8 cellular contexts compared by ENCODE assay signal in the genomic region with DNA sequence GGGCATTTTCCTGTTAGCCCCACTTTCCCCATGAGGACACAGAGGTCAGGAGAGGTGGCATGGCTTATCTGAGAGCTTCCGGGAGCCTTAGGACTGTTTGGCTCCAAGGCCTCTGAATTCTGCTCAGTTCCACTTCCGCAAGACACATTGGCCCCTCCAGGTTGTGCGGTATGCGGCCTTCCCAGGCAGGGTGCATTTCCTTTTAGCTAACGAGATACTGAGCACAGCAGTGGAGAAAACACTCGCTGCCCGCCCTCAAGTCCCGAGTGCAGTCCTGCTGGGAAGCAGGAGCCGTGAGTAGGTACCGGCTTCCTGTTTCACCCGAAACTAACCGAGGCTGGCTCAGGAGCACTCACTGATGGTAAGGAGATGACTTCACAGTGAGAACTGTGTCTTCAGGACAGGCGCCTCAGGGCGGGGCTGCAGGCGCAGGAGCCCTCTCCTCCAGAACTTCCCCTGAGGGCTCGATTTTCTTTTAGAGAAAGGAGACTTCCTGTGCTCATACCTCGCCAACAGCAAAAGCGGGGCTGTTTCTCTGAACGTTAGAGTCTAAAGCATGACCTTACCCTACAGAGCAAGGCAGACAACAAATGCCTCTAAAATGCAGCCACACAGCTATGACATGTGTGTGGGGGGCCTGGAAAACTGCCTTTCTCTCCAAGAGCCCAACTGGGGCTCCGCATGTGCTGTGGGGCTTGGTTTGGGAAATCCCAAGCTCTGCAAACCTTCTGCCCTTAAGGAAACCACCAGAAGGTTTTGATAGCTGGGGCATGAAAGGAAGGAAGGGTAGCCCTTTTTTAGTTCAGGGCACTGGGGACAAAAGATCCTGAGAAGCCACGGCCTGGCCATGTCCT. TPM values are rescaled to one million over a fixed set of nuclear protein-coding genes. Genes with fewer than 3 reads are reported as not detected.
DNase-seq lines count a peak whose midpoint lies in the region; ATAC-seq, FAIRE-seq and TF ChIP-seq lines count a peak whose summit lies in the region.

No MANE protein-coding gene starts in this region.

- DNase-seq in GM12891 (ENCODE audit: insufficient read length, low spot score), result peak; percentile 68
- DNase-seq in HEK293T (ENCODE audit: extremely low spot score), result peak; percentile 25
- DNase-seq in MV-4-11 (lab: John Stamatoyannopoulos, UW), result peak; percentile 95
- DNase-seq in activated CD8-positive, alpha-beta memory T cell treated with anti-CD3 and anti-CD28 coated beads, Interleukin-2, amount 50 U/mL, for 48 hours, result peak; percentile 76
- peak; percentile 67 for DNase-seq in iris pigment epithelial cell (ENCODE audit: low read depth)
- no peak for DNase-seq in putamen (ENCODE audit: low spot score)
- no peak for DNase-seq in hepatocyte (ENCODE audit: low spot score)

- peak; percentile 91 for FAIRE-seq in GM12891 (lab: Jason Lieb, UNC)

- no peaks in the 10 kb centered on the region for H3K36me3 ChIP-seq in hepatocyte (replicated peaks; ENCODE audit: insufficient read depth, low read depth)

- H3K4me1 ChIP-seq in hepatocyte (ENCODE audit: insufficient read depth), result peaks cover 5% of the 10 kb centered on the region

- CTCF ChIA-PET in HEK293T (lab: Yijun Ruan, JAX), result no interaction called here

- TF ChIP-seq CTCF in hepatocyte (IDR thresholded peaks at IDR 0.05; ENCODE audit: poor library complexity), result no peak

- H3K4me3 Mint-ChIP-seq in stimulated activated memory B cell treated with anti-CD40 and anti-IgM and Interleukin-4, amounts not matched to agents 10 μg/mL and 1 μg/mL and 100 μg/mL, for 72 hours, result peak overlapping the region; percentile 64

- no peaks in the 10 kb centered on the region for H3K9me3 Mint-ChIP-seq in stimulated activated memory B cell treated with anti-CD40 and anti-IgM and Interleukin-4, amounts not matched to agents 10 μg/mL and 1 μg/mL and 100 μg/mL, for 72 hours

- H3K4me2 ChIP-seq in hepatocyte, result no peak overlapping the region

- POLR2A ChIA-PET in HEK293T (lab: Yijun Ruan, JAX), result no interaction called here

- no peaks in the 10 kb centered on the region for H3K9me3 ChIP-seq in hepatocyte (ENCODE audit: low read depth)

- no peaks in the 10 kb centered on the region for H3K27me3 Mint-ChIP-seq in stimulated activated memory B cell treated with anti-CD40 and anti-IgM and Interleukin-4, amounts not matched to agents 10 μg/mL and 1 μg/mL and 100 μg/mL, for 72 hours

- no peak overlapping the region for H3K27ac ChIP-seq in hepatocyte

- no peak overlapping the region for H2AFZ ChIP-seq in hepatocyte

- H3K4me3 ChIP-seq in hepatocyte, result no peak overlapping the region

- H3K79me2 ChIP-seq in hepatocyte, result no peaks in the 10 kb centered on the region

- H3K27me3 ChIP-seq in hepatocyte, result no peaks in the 10 kb centered on the region

- H3K36me3 Mint-ChIP-seq in stimulated activated memory B cell treated with anti-CD40 and anti-IgM and Interleukin-4, amounts not matched to agents 10 μg/mL and 1 μg/mL and 100 μg/mL, for 72 hours, result peaks cover 54% of the 10 kb centered on the region

- peaks cover 44% of the 10 kb centered on the region for H3K4me1 Mint-ChIP-seq in stimulated activated memory B cell treated with anti-CD40 and anti-IgM and Interleukin-4, amounts not matched to agents 10 μg/mL and 1 μg/mL and 100 μg/mL, for 72 hours

- peak; percentile 58 for TF ChIP-seq POLR2A in GM12891 (IDR thresholded peaks at IDR 0.05; ENCODE audit: low read depth, low read length)

- no peaks in the 10 kb centered on the region for H4K20me1 ChIP-seq in hepatocyte (ENCODE audit: insufficient read depth, poor library complexity, severe bottlenecking)

- H3K27ac Mint-ChIP-seq in stimulated activated memory B cell treated with anti-CD40 and anti-IgM and Interleukin-4, amounts not matched to agents 10 μg/mL and 1 μg/mL and 100 μg/mL, for 72 hours, result peak overlapping the region; percentile 93

- no peaks in the 10 kb centered on the region for H3K9me2 ChIP-seq in hepatocyte (replicated peaks; ENCODE audit: insufficient read depth)

- WGBS in hepatocyte (ENCODE audit: low lambda C conversion rate, missing lambda C conversion rate), result 71% methylated on average over 21 of the region's 21 CpGs

- ATAC-seq in stimulated activated memory B cell treated with anti-CD40 and anti-IgM and Interleukin-4, amounts not matched to agents 10 μg/mL and 1 μg/mL and 100 μg/mL, for 72 hours, result peak; percentile 75

TF ChIP-seq in GM12891, 5 proteins besides CTCF, POLR2A, EP300 and RAD21:
- peak; percentile 74 for TF ChIP-seq SPI1 (IDR thresholded peaks at IDR 0.05; ENCODE audit: low read depth, low read length)
- TF ChIP-seq POLR2AphosphoS5 (IDR thresholded peaks at IDR 0.05; ENCODE audit: low read depth, low read length), result no peak

TF ChIP-seq in HEK293T, 16 proteins besides CTCF, POLR2A, EP300 and RAD21:
- no peak for TF ChIP-seq FOXK2 (IDR thresholded peaks at IDR 0.05)
- TF ChIP-seq HDGF (IDR thresholded peaks at IDR 0.05; ENCODE audit: borderline replicate concordance), result no peak
- TF ChIP-seq TARDBP (IDR thresholded peaks at IDR 0.05), result no peak
- TF ChIP-seq ARNT (IDR thresholded peaks at IDR 0.05), result no peak
- TF ChIP-seq PKNOX1 (IDR thresholded peaks at IDR 0.05), result no peak
- no peak for TF ChIP-seq L3MBTL2 (conservative IDR thresholded peaks at IDR 0.05)
- TF ChIP-seq ZNF384 (IDR thresholded peaks at IDR 0.05), result no peak
- no peak for TF ChIP-seq SUZ12 (IDR thresholded peaks at IDR 0.05)
- no peak for TF ChIP-seq SP1 (IDR thresholded peaks at IDR 0.05)
- TF ChIP-seq NFRKB (IDR thresholded peaks at IDR 0.05), result no peak

RNA-seq across cellular contexts. Expression of gene RGS10, which starts 25.9 kb away (rescaled TPM):
- 293 TPM for polyA plus RNA-seq in GM12891 (2012; ENCODE audit: low read depth, missing spikeins)
- total RNA-seq in hepatocyte, result 2.2 and 5.4 TPM in 2 replicates
- 8.4 and 14.4 TPM in 2 replicates for polyA plus RNA-seq in hepatocyte

Comparison
In these comparisons a context has a peak if more than half of its experiments do, and no peak if none do; other contexts are left out.
1. DNase-seq: peak in GM12891 (single experiment), HEK293T (single experiment), MV-4-11 (single experiment), activated CD8-positive, alpha-beta memory T cell treated with anti-CD3 and anti-CD28 coated beads, Interleukin-2, amount 50 U/mL, for 48 hours (single experiment) and iris pigment epithelial cell (single experiment); none in putamen (single experiment) and hepatocyte (single experiment).